Comparison of ENCODE assay signal across 9 cellular contexts in genomic region chr19:43780706-43781525, GRCh38. TPM values are rescaled to one million over a fixed set of nuclear protein-coding genes. Genes with fewer than 3 reads are reported as not detected.
DNase-seq lines count a peak whose midpoint lies in the region; ATAC-seq, FAIRE-seq and TF ChIP-seq lines count a peak whose summit lies in the region.
"Had no signal": no experiment of that assay in that cellular context is flagged by ENCODE, and none has a peak within 500 bp of the region (broad histone marks: within the 10 kb centered on the region; RNA-seq: fewer than 3 reads in every experiment).

Gene KCNN4 (minus strand): TSS chr19:43780973. CDS start chr19:43780861, 112 bp downstream.

- H3K36me3 Mint-ChIP-seq in stimulated activated effector memory CD8-positive, alpha-beta T cell treated with anti-CD3 and anti-CD28 coated beads, Interleukin-12 subunit alpha, Interleukin-12 subunit beta, amount 100 ng/mL, for 72 hours: peaks cover 53% of the 10 kb centered on the region

- H3K27ac ChIP-seq in PC-9 (peak within 1 kb of the TSS; percentile 88), kidney (ENCODE audit: low read depth in 2 of 2, low read length in 2 of 2) (no peak within 1 kb of the TSS)
- H3K27ac ChIP-seq: 22Rv1 had no signal

- H3F3A ChIP-seq in PC-9 (ENCODE audit: insufficient read depth, low read depth): peaks cover 77% of the 10 kb centered on the region

- ATAC-seq in stimulated activated effector memory CD8-positive, alpha-beta T cell treated with anti-CD3 and anti-CD28 coated beads, Interleukin-12 subunit alpha, Interleukin-12 subunit beta, amount 100 ng/mL, for 72 hours: peak; percentile 87
- no peak for ATAC-seq in GM21723 (IDR thresholded peaks at IDR 0.05; ENCODE audit: unreplicated experiment)

- peaks cover 92% of the 10 kb centered on the region for H3K4me1 Mint-ChIP-seq in stimulated activated effector memory CD8-positive, alpha-beta T cell treated with anti-CD3 and anti-CD28 coated beads, Interleukin-12 subunit alpha, Interleukin-12 subunit beta, amount 100 ng/mL, for 72 hours

- no TSS peak for BruUV-seq in PC-9 (replicated peaks; lab: Mats Ljungman, UMichigan)

- intact Hi-C loops in PC-9 (cut with micrococcal nuclease; ENCODE audit: unreplicated experiment) (loop anchor here (10.0 kb wide), 1 partner anchor 336 kb away; no protein-coding TSS in a partner anchor), kidney (cut with DNase I) (no loop called here)

- FAIRE-seq in kidney (lab: Jason Lieb, UNC): no peak

- H3K27me3 ChIP-seq in PC-9 (ENCODE audit: insufficient read depth, low read depth): no peaks in the 10 kb centered on the region

- no peak within 1 kb of the TSS for H2AFZ ChIP-seq in PC-9

- H3K4me1 ChIP-seq in PC-9 (replicated peaks; ENCODE audit: insufficient read depth) (peaks cover 71% of the 10 kb centered on the region), kidney (ENCODE audit: control insufficient read depth in 1 of 2, insufficient read depth in 1 of 2, low read depth in 1 of 2, low read length in 2 of 2) (no peaks in the 10 kb centered on the region)

- H3K4me2 ChIP-seq in PC-9: peak within 1 kb of the TSS; percentile 83

- H3K9me3 Mint-ChIP-seq in stimulated activated effector memory CD8-positive, alpha-beta T cell treated with anti-CD3 and anti-CD28 coated beads, Interleukin-12 subunit alpha, Interleukin-12 subunit beta, amount 100 ng/mL, for 72 hours: no peaks in the 10 kb centered on the region

- no peaks in the 10 kb centered on the region for H4K20me1 ChIP-seq in PC-9 (ENCODE audit: insufficient read depth)

- peak within 1 kb of the TSS; percentile 62 for H3K4me3 ChIP-seq in PC-9
- H3K4me3 ChIP-seq in kidney (ENCODE audit: low read length in 2 of 2): no peak within 1 kb of the TSS

- H3K79me2 ChIP-seq in PC-9 (ENCODE audit: low read depth): peaks cover 56% of the 10 kb centered on the region

- H3K9me3 ChIP-seq in PC-9 (ENCODE audit: insufficient read depth, low read depth) (no peaks in the 10 kb centered on the region), kidney (ENCODE audit: control insufficient read depth in 1 of 2, low read length in 2 of 2) (no peaks in the 10 kb centered on the region)

- DNase-seq in NCI-H1436 (lab: John Stamatoyannopoulos, UW) (peak; percentile 69), NCI-H1436 treated with DMSO at 0.1 percent for 48 hours (lab: John Stamatoyannopoulos, UW) (no peak), PC-9 (peak; percentile 80), kidney (peak; percentile 74), NCI-H2081 (lab: John Stamatoyannopoulos, UW) (no peak)
- DNase-seq in activated T-helper 1 cell treated with anti-CD3 and anti-CD28 coated beads, Interleukin-2, amount 50 U/mL, for 16 hours (ENCODE audit: low read depth in 1 of 2, low spot score in 1 of 2): peak; percentile 27 to 49
- DNase-seq in stimulated activated effector memory CD8-positive, alpha-beta T cell treated with anti-CD3 and anti-CD28 coated beads, Interleukin-12 subunit alpha, Interleukin-12 subunit beta, amount 100 ng/mL, for 72 hours (ENCODE audit: low spot score in 2 of 2): peak; percentile 49 to 86

- no peak within 1 kb of the TSS for H3K9ac ChIP-seq in kidney (ENCODE audit: low read length in 2 of 2)

- CTCF ChIA-PET in PC-9 (lab: Charles Lee): interaction anchor here (0.5 to 0.7 kb wide), 4 partner anchors 27 to 1706 kb away, joined by 3 to 6 read pairs (median 4); partner anchors contain the start of gene SMG9

- H3K9me2 ChIP-seq in PC-9 (ENCODE audit: insufficient read depth): no peaks in the 10 kb centered on the region

- TF ChIP-seq CTCF in PC-9 (conservative IDR thresholded peaks at IDR 0.05) (no peak), kidney (IDR thresholded peaks at IDR 0.05; ENCODE audit: borderline replicate concordance, extremely low read depth, insufficient read depth) (no peak)

- POLR2A ChIA-PET in PC-9 (lab: Charles Lee; ENCODE audit: unreplicated experiment): interaction anchor here (0.5 to 0.6 kb wide), 3 partner anchors 11 to 829 kb away, joined by 3 to 8 read pairs (median 7); no protein-coding TSS in a partner anchor

- H3K36me3 ChIP-seq in PC-9 (ENCODE audit: low read depth) (no peaks in the 10 kb centered on the region), kidney (ENCODE audit: control insufficient read depth in 1 of 2, insufficient read depth in 2 of 2, low read length in 2 of 2) (no peaks in the 10 kb centered on the region)

- peak within 1 kb of the TSS; percentile 95 for H3K27ac Mint-ChIP-seq in stimulated activated effector memory CD8-positive, alpha-beta T cell treated with anti-CD3 and anti-CD28 coated beads, Interleukin-12 subunit alpha, Interleukin-12 subunit beta, amount 100 ng/mL, for 72 hours

- peak within 1 kb of the TSS; percentile 78 for H3K4me3 Mint-ChIP-seq in stimulated activated effector memory CD8-positive, alpha-beta T cell treated with anti-CD3 and anti-CD28 coated beads, Interleukin-12 subunit alpha, Interleukin-12 subunit beta, amount 100 ng/mL, for 72 hours

RNA-seq across cellular contexts. Expression of gene KCNN4, which starts in this region (rescaled TPM):
- total RNA-seq in PC-9 (2021) (92.4 and 92.7 TPM in 2 replicates), kidney (6.1 TPM)
- 0.80 TPM for polyA plus RNA-seq in kidney (ENCODE audit: insufficient read depth, low read depth, low replicate concordance)

Comparison
In these comparisons a context has a peak if more than half of its experiments do, and no peak if none do; other contexts are left out.
1. RNA of gene KCNN4 (total RNA-seq): 92.4 to 92.7 TPM in PC-9; 6.1 TPM in kidney (single experiment); every median in the first group is over 10 times any median in the second.
2. DNase-seq: peak in NCI-H1436 (single experiment), PC-9 (2 of 2), activated T-helper 1 cell treated with anti-CD3 and anti-CD28 coated beads, Interleukin-2, amount 50 U/mL, for 16 hours (2 of 2), kidney (single experiment) and stimulated activated effector memory CD8-positive, alpha-beta T cell treated with anti-CD3 and anti-CD28 coated beads, Interleukin-12 subunit alpha, Interleukin-12 subunit beta, amount 100 ng/mL, for 72 hours (2 of 2); none in NCI-H1436 treated with DMSO at 0.1 percent for 48 hours (single experiment) and NCI-H2081 (0 of 2).